Comparison of ENCODE assay signal across 11 cellular contexts in the genomic region with DNA sequence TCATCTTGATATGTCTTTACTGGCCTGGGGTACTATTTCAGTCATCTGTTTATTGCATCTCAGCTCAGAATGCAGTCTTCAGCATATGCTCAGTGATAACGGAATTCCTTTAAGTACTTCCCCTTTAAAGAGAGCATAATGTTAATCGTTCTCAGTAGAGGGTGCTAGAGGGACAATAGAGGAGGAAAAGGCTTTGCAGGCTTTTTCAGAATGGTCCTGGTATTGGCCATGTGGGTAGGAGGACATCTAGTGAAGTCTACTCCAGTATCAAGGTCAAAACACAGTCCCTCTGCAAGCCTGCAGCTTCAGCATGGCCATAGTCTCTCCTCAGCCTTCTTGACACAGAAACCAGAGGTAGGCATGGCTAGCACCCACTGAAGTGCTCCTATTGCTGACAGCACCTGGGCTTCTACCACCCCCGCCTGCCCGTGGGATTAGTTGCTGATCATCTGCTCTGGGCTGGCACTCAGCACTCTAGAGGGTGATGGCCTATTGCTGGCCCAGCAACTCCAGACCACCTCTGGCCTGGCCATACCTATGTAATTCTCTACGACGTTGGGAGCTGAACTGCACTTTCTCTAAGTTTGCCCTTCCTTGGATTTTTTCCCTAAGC.
A peak's percentile ranks its signal among the peaks of the same experiment; 100 is the strongest.
DNase-seq lines count a peak whose midpoint lies in the region; ATAC-seq and TF ChIP-seq lines count a peak whose summit lies in the region.
"Had no signal": no experiment of that assay in that cellular context is flagged by ENCODE, and none has a peak within 500 bp of the region (broad histone marks: within the 10 kb centered on the region; RNA-seq: fewer than 3 reads in every experiment).

No MANE protein-coding gene starts in this region.

- CTCF ChIA-PET in CD4-positive, alpha-beta T cell (lab: Charles Lee): no interaction called here

- no peaks in the 10 kb centered on the region for H3K4me1 Mint-ChIP-seq in progenitor cell of endocrine pancreas (ENCODE audit: low read depth)
- no peaks in the 10 kb centered on the region for H3K4me1 Mint-ChIP-seq in CD4-positive, alpha-beta T cell (ENCODE audit: low read depth)

- peak; percentile 13 for TF ChIP-seq CTCF in progenitor cell of endocrine pancreas (IDR thresholded peaks at IDR 0.05; ENCODE audit: unreplicated experiment)
- no peak for TF ChIP-seq CTCF in CD4-positive, alpha-beta T cell (IDR thresholded peaks at IDR 0.05)

- H3K27ac ChIP-seq in CD4-positive, alpha-beta T cell (ENCODE audit: low read depth, low read length): no peak overlapping the region

- no peaks in the 10 kb centered on the region for H3K9me3 ChIP-seq in CD4-positive, alpha-beta T cell (ENCODE audit: control insufficient read depth, low read length)

- H3K9me3 Mint-ChIP-seq in progenitor cell of endocrine pancreas (ENCODE audit: low read depth): no peaks in the 10 kb centered on the region
- H3K9me3 Mint-ChIP-seq in CD4-positive, alpha-beta T cell: no peaks in the 10 kb centered on the region

- POLR2A ChIA-PET in CD4-positive, alpha-beta T cell (lab: Charles Lee): no interaction called here

- no peak overlapping the region for H3K27ac Mint-ChIP-seq in progenitor cell of endocrine pancreas
- H3K27ac Mint-ChIP-seq in CD4-positive, alpha-beta T cell: no peak overlapping the region

- intact Hi-C loops in CD4-positive, alpha-beta T cell (cut with DNase I, micrococcal nuclease): no loop called here

- H3K27me3 Mint-ChIP-seq in progenitor cell of endocrine pancreas: no peaks in the 10 kb centered on the region
- no peaks in the 10 kb centered on the region for H3K27me3 Mint-ChIP-seq in CD4-positive, alpha-beta T cell

- peak; percentile 65 for ATAC-seq in HG03432 (IDR thresholded peaks at IDR 0.05; ENCODE audit: unreplicated experiment)
- ATAC-seq in CD4-positive, alpha-beta T cell (ENCODE audit: poor library complexity): no peak
- no peak for ATAC-seq in HG03378 (IDR thresholded peaks at IDR 0.05; ENCODE audit: unreplicated experiment)
- ATAC-seq: right cardiac atrium had no signal

- H3K27me3 ChIP-seq in CD4-positive, alpha-beta T cell (ENCODE audit: control insufficient read depth, insufficient read depth, low read length): no peaks in the 10 kb centered on the region

- no peak overlapping the region for H3K4me3 Mint-ChIP-seq in progenitor cell of endocrine pancreas (ENCODE audit: low read depth)
- H3K4me3 Mint-ChIP-seq in CD4-positive, alpha-beta T cell: no peak overlapping the region

- H3K36me3 Mint-ChIP-seq in progenitor cell of endocrine pancreas (ENCODE audit: insufficient read depth): no peaks in the 10 kb centered on the region
- no peaks in the 10 kb centered on the region for H3K36me3 Mint-ChIP-seq in CD4-positive, alpha-beta T cell (ENCODE audit: low read depth)

- DNase-seq in NCI-H748 (lab: John Stamatoyannopoulos, UW; ENCODE audit: unreplicated experiment) (peak; percentile 12), NCI-H748 treated with DMSO at 0.1 percent for 48 hours (lab: John Stamatoyannopoulos, UW) (no peak), UCSD-AML1 (lab: John Stamatoyannopoulos, UW; ENCODE audit: unreplicated experiment) (peak; percentile 18), progenitor cell of endocrine pancreas (ENCODE audit: low spot score, unreplicated experiment) (no peak)
- DNase-seq in activated effector memory CD4-positive, alpha-beta T cell treated with anti-CD3 and anti-CD28 coated beads, Interleukin-2, amount 50 U/mL, for 16 hours: no peak
- no peak for DNase-seq in CD4-positive, alpha-beta T cell
- DNase-seq: activated gamma-delta T cell; stimulated activated CD8-positive, alpha-beta memory T cell treated with anti-CD3 and anti-CD28 coated beads, Interleukin-4, amount 100 ng/mL, for 48 hours had no signal

Comparison
In these comparisons a context has a peak if more than half of its experiments do, and no peak if none do; other contexts are left out.
1. DNase-seq: peak in NCI-H748 (single experiment) and UCSD-AML1 (single experiment); none in NCI-H748 treated with DMSO at 0.1 percent for 48 hours (single experiment), progenitor cell of endocrine pancreas (single experiment), activated effector memory CD4-positive, alpha-beta T cell treated with anti-CD3 and anti-CD28 coated beads, Interleukin-2, amount 50 U/mL, for 16 hours (single experiment) and CD4-positive, alpha-beta T cell (0 of 10).